ENCODE assay signal across 7 cellular contexts in the genomic region with DNA sequence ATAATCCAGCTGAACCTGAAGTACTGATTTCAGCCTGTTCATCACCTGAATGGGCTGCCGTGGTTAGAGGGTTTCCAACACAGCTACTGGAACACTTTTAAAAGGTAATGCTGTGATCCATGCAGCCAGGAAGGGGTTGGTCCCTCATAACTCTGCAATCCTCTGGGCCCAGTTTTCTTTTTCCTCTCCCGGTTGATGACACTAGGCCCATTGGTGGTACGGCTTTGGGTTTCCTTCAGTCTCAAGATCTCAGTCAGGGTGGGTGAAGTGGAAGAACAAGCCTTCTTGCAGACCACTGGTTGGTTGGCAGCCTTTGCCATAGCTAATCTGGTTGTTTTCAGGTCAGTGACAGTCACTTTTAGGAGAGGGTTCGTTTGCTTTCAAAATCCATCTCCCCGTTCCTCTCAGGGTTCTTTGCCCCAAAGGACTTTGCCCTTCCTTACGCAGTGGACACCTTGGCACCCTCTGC. TPM values are rescaled to one million over a fixed set of nuclear protein-coding genes. Genes with fewer than 3 reads are reported as not detected.
DNase-seq lines count a peak whose midpoint lies in the region; ATAC-seq, FAIRE-seq and TF ChIP-seq lines count a peak whose summit lies in the region.

No MANE protein-coding gene starts in this region.

- peaks cover 36% of the 10 kb centered on the region for H3K79me2 ChIP-seq in GM23338 (replicated peaks; ENCODE audit: insufficient read depth)

- no peaks in the 10 kb centered on the region for H4K20me1 ChIP-seq in GM23338 (replicated peaks; ENCODE audit: insufficient read depth)

- peak overlapping the region; percentile 96 for H3K4me3 Mint-ChIP-seq in GM23338

- H3K4me1 ChIP-seq in GM23338 (ENCODE audit: insufficient read depth): peaks cover 18% of the 10 kb centered on the region
- peaks cover 5 to 11% of the 10 kb centered on the region in 2 donors for H3K4me1 ChIP-seq in muscle layer of duodenum (ENCODE audit: control insufficient read depth in 1 of 2, insufficient read depth in 2 of 2, low read length in 2 of 2)

- DNase-seq in GM12891 (ENCODE audit: insufficient read length, low spot score) (peak; percentile 9), GM23338 (ENCODE audit: low spot score) (peak; percentile 7), NCI-H526 (lab: John Stamatoyannopoulos, UW) (peak; percentile 29 to 38), dorsolateral prefrontal cortex (no peak), NCI-H748 treated with DMSO at 0.1 percent for 48 hours (lab: John Stamatoyannopoulos, UW) (no peak)

- peaks cover 11% of the 10 kb centered on the region for H3K4me1 Mint-ChIP-seq in GM23338

- no peak overlapping the region for H3K27ac Mint-ChIP-seq in GM23338

- no peak for TF ChIP-seq POLR2A in GM12891 (IDR thresholded peaks at IDR 0.05; ENCODE audit: low read depth, low read length)

- peaks cover 10% of the 10 kb centered on the region for H3K27me3 Mint-ChIP-seq in GM23338 (ENCODE audit: insufficient read depth, low read depth, poor library complexity)

- H3K4me3 ChIP-seq in GM23338 (peak overlapping the region; percentile 88), dorsolateral prefrontal cortex (peak overlapping the region; percentile 59 to 98 (median 89)), muscle layer of duodenum (ENCODE audit: low read depth in 1 of 2, low read length in 2 of 2) (peak overlapping the region; percentile 95 to 98)

- H3K9me3 ChIP-seq in muscle layer of duodenum (ENCODE audit: control insufficient read depth in 1 of 2, low read length in 2 of 2): no peaks in the 10 kb centered on the region

- ATAC-seq in GM23338 (no peak), HG02588 (IDR thresholded peaks at IDR 0.05; ENCODE audit: unreplicated experiment) (no peak)

- H3K27me3 ChIP-seq in GM23338 (ENCODE audit: insufficient read depth): no peaks in the 10 kb centered on the region
- no peaks in the 10 kb centered on the region for H3K27me3 ChIP-seq in dorsolateral prefrontal cortex
- no peaks in the 10 kb centered on the region for H3K27me3 ChIP-seq in muscle layer of duodenum (ENCODE audit: low read depth, low read length)

- peak overlapping the region; percentile 100 for H2AFZ ChIP-seq in GM23338

- no peaks in the 10 kb centered on the region for H3K9me2 ChIP-seq in GM23338 (ENCODE audit: insufficient read depth)

- H3K27ac ChIP-seq in GM23338 (ENCODE audit: low read depth) (peak overlapping the region; percentile 77; the same call in 1 of the 2 replicates), dorsolateral prefrontal cortex (peak overlapping the region in 53 of 59 donors; percentile 26 to 91 (median 74)), muscle layer of duodenum (ENCODE audit: low read length) (peak overlapping the region; percentile 80)

- no peaks in the 10 kb centered on the region for H3K9me3 Mint-ChIP-seq in GM23338

- H3F3A ChIP-seq in GM23338 (replicated peaks; ENCODE audit: low read depth): 0 out of 2 replicates have a peak, but pooled peaks cover 9% of the 10 kb centered on the region

- intact Hi-C loops in dorsolateral prefrontal cortex (cut with DNase I): loop anchor here in 1 of 2 donors (5.0 kb wide), 1 partner anchor 68 kb away; a partner anchor contains a TSS

- no peak for FAIRE-seq in GM12891 (lab: Jason Lieb, UNC)

- no peaks in the 10 kb centered on the region for H3K36me3 Mint-ChIP-seq in GM23338 (ENCODE audit: low read depth)

- H3K4me2 ChIP-seq in GM23338: peak overlapping the region; percentile 73

- H3K36me3 ChIP-seq in GM23338 (ENCODE audit: insufficient read depth) (no peaks in the 10 kb centered on the region), muscle layer of duodenum (ENCODE audit: control insufficient read depth in 1 of 2, insufficient read depth in 2 of 2, low read length in 2 of 2) (no peaks in the 10 kb centered on the region)

- no peak for TF ChIP-seq CTCF in GM23338 (conservative IDR thresholded peaks at IDR 0.05; ENCODE audit: low read depth in 2 of 2)
- TF ChIP-seq CTCF in dorsolateral prefrontal cortex (IDR thresholded peaks at IDR 0.05 in 54 of 56, conservative IDR thresholded peaks at IDR 0.05 in 2 of 56; ENCODE audit: low read depth in 1 of 56, partially characterized antibody in 56 of 56): no peak

TF ChIP-seq in GM12891, 5 proteins besides CTCF, POLR2A, EP300 and RAD21:
- TF ChIP-seq POU2F2 (IDR thresholded peaks at IDR 0.05; ENCODE audit: low read depth, low read length) (no peak), POLR2AphosphoS5 (IDR thresholded peaks at IDR 0.05; ENCODE audit: low read depth, low read length) (no peak), TAF1 (IDR thresholded peaks at IDR 0.05; ENCODE audit: low read depth, low read length) (no peak), SPI1 (IDR thresholded peaks at IDR 0.05; ENCODE audit: low read depth, low read length) (no peak), PAX5 (IDR thresholded peaks at IDR 0.05; ENCODE audit: insufficient read depth, low read length, severe bottlenecking) (no peak)

TF ChIP-seq in GM23338, 12 proteins besides CTCF, POLR2A, EP300 and RAD21:
- TF ChIP-seq POLR2AphosphoS5 (IDR thresholded peaks at IDR 0.05; ENCODE audit: low read depth): no peak

RNA-seq across cellular contexts. Expression of gene SLC35A3, which starts 0.5 kb away (rescaled TPM):
- polyA plus RNA-seq in GM12891 (2012; ENCODE audit: low read depth, missing spikeins): 6.6 TPM
- total RNA-seq in GM23338 (2014; rRNA removed; shearing (Covaris generic)): 24.3 and 27.2 TPM in 2 replicates
- 7.6 and 8.4 TPM in 2 replicates for polyA plus RNA-seq in GM23338 (2016; fragmentation: Nextera tagmentation; extraction: Ambion mirVana)
- 10 to 100 TPM in 118 of 120 experiments, 1 to 10 TPM in 2; 8.8 to 24.9 (median 17.4) TPM for total RNA-seq in dorsolateral prefrontal cortex

Comparison
In these comparisons a context has a peak if more than half of its experiments do, and no peak if none do; other contexts are left out.
1. DNase-seq: peak in GM12891 (single experiment), GM23338 (single experiment) and NCI-H526 (2 of 2); none in dorsolateral prefrontal cortex (0 of 10) and NCI-H748 treated with DMSO at 0.1 percent for 48 hours (single experiment).
2. Peak in every context shown above with its lines, with median percentiles within 50 percentile points of each other: H3K27ac ChIP-seq and H3K4me3 ChIP-seq.